Comparison of ENCODE assay signal across 24 cellular contexts in genomic region chr2:121805767-121806145, GRCh38. TPM values are rescaled to one million over a fixed set of nuclear protein-coding genes. Genes with fewer than 3 reads are reported as not detected.
A peak's percentile ranks its signal among the peaks of the same experiment; 100 is the strongest.
DNase-seq lines count a peak whose midpoint lies in the region; ATAC-seq, FAIRE-seq and TF ChIP-seq lines count a peak whose summit lies in the region.
"Had no signal": no experiment of that assay in that cellular context is flagged by ENCODE, and none has a peak within 500 bp of the region (broad histone marks: within the 10 kb centered on the region; RNA-seq: fewer than 3 reads in every experiment).

No MANE protein-coding gene starts in this region.

- no peak for TF ChIP-seq POLR2A in K562 (conservative IDR thresholded peaks at IDR 0.05)
- TF ChIP-seq POLR2A in GM12891 (IDR thresholded peaks at IDR 0.05; ENCODE audit: low read depth, low read length) = no peak

- FAIRE-seq in K562 (lab: Jason Lieb, UNC) (no peak), GM12891 (lab: Jason Lieb, UNC) (no peak)
- FAIRE-seq: G401.6 had no signal

- TF ChIP-seq CTCF in GM23338 (conservative IDR thresholded peaks at IDR 0.05; ENCODE audit: low read depth in 2 of 2) (no peak), K562 (IDR thresholded peaks at IDR 0.05 in 2 of 3, conservative IDR thresholded peaks at IDR 0.05 in 1 of 3; ENCODE audit: insufficient read depth in 2 of 3, low read depth in 1 of 3, low read length in 3 of 3) (no peak)

- peaks cover 20% of the 10 kb centered on the region for H3K4me1 ChIP-seq in GM23338 (ENCODE audit: insufficient read depth)
- H3K4me1 ChIP-seq in K562 (replicated peaks in 1 of 2; ENCODE audit: control insufficient read depth in 2 of 2, insufficient read depth in 2 of 2, low read length in 2 of 2) = no peaks in the 10 kb centered on the region

- H3K79me2 ChIP-seq in GM23338 (replicated peaks; ENCODE audit: insufficient read depth) (no peaks in the 10 kb centered on the region), K562 (ENCODE audit: control insufficient read depth, insufficient read depth, low read length) (no peaks in the 10 kb centered on the region)

- no TSS peak for BruUV-seq in K562 (replicated peaks; lab: Mats Ljungman, UMichigan)

- H3K4me3 ChIP-seq in GM23338 (no peak overlapping the region), K562 (no peak overlapping the region)
- H3K4me3 ChIP-seq: MG63 had no signal

- H3K27ac ChIP-seq in GM23338 (ENCODE audit: low read depth) = peak overlapping the region; percentile 11; the same call in 1 of the 2 replicates
- H3K27ac ChIP-seq in K562 (ENCODE audit: extremely low read depth, low read depth, low read length) = no peak overlapping the region
- H3K27ac ChIP-seq: 22Rv1, RWPE1 had no signal

- TF ChIP-seq EP300 in K562 (IDR thresholded peaks at IDR 0.05; ENCODE audit: low read length) = no peak

- no peaks in the 10 kb centered on the region for H3F3A ChIP-seq in GM23338 (replicated peaks; ENCODE audit: low read depth)

- H3K36me3 ChIP-seq in GM23338 (ENCODE audit: insufficient read depth) (no peaks in the 10 kb centered on the region), K562 (ENCODE audit: control insufficient read depth, insufficient read depth, low read length) (no peaks in the 10 kb centered on the region)
- H3K36me3 ChIP-seq: MG63 had no signal

- H3K4me3 Mint-ChIP-seq in GM23338 = no peak overlapping the region; the same call in 2 of the 3 replicates
- H3K4me3 Mint-ChIP-seq: CD8-positive, alpha-beta T cell had no signal

- no peaks in the 10 kb centered on the region for H3K9me3 ChIP-seq in K562 (replicated peaks; ENCODE audit: control insufficient read depth, insufficient read depth, low read depth, low read length)

- no peak overlapping the region for H3K9ac ChIP-seq in K562 (ENCODE audit: insufficient read depth in 1 of 2, low read depth in 2 of 2, low read length in 2 of 2)
- H3K9ac ChIP-seq: SK-N-SH had no signal

- no peak overlapping the region; the same call in 1 of the 2 replicates for H3K27ac Mint-ChIP-seq in GM23338
- H3K27ac Mint-ChIP-seq: CD8-positive, alpha-beta T cell had no signal

- in situ Hi-C loops in K562 (cut with MboI) = no loop called here

- H3K9me2 ChIP-seq in GM23338 (ENCODE audit: insufficient read depth) = no peaks in the 10 kb centered on the region
- H3K9me2 ChIP-seq: SK-N-SH had no signal

- 0% methylated on average over 7 of the region's 7 CpGs for WGBS in K562 (ENCODE audit: insufficient coverage, low coverage, missing lambda C conversion rate)

- no peaks in the 10 kb centered on the region for H3K9me1 ChIP-seq in K562 (ENCODE audit: control insufficient read depth, insufficient read depth, low read length)

- ATAC-seq in GM23338 = no peak
- ATAC-seq in K562 = no peak
- ATAC-seq: CD8-positive, alpha-beta T cell had no signal

- H3K4me1 Mint-ChIP-seq in GM23338 = peaks cover 30% of the 10 kb centered on the region

- no peaks in the 10 kb centered on the region; the same call in 2 of the 3 replicates for H3K9me3 Mint-ChIP-seq in GM23338

- TF ChIP-seq RAD21 in K562 (CRISPR knock-in tag; conservative IDR thresholded peaks at IDR 0.05 in 1 of 2, IDR thresholded peaks at IDR 0.05 in 1 of 2) = no peak

- H4K20me1 ChIP-seq in GM23338 (replicated peaks; ENCODE audit: insufficient read depth) = no peaks in the 10 kb centered on the region
- H4K20me1 ChIP-seq in K562 (replicated peaks; ENCODE audit: control insufficient read depth, insufficient read depth, low read length) = peaks cover 2% of the 10 kb centered on the region; the same call in 1 of the 2 replicates

- peaks cover 5% of the 10 kb centered on the region; the same call in 1 of the 3 replicates for H3K36me3 Mint-ChIP-seq in GM23338 (ENCODE audit: low read depth)
- H3K36me3 Mint-ChIP-seq: CD8-positive, alpha-beta T cell had no signal

- H3K4me2 ChIP-seq in GM23338 (no peak overlapping the region), K562 (ENCODE audit: insufficient read depth, low read length) (no peak overlapping the region)
- H3K4me2 ChIP-seq: SK-N-SH had no signal

- peaks cover 6% of the 10 kb centered on the region for H3K27me3 Mint-ChIP-seq in GM23338 (ENCODE audit: insufficient read depth, low read depth, poor library complexity)

- peak; percentile 56 for DNase-seq in NCI-H510A treated with DMSO at 0.1 percent for 48 hours (lab: John Stamatoyannopoulos, UW)
- DNase-seq in NCI-H510A (lab: John Stamatoyannopoulos, UW) = no peak
- no peak for DNase-seq in GM23338 (ENCODE audit: low spot score)
- peak; percentile 5 for DNase-seq in NCI-H69 (lab: John Stamatoyannopoulos, UW)
- DNase-seq in K562 (ENCODE audit: extremely low read depth in 1 of 4, low spot score in 3 of 4) = no peak
- DNase-seq in GM12891 (ENCODE audit: insufficient read length, low spot score) = no peak
- no peak for DNase-seq in islet precursor cell
- no peak for DNase-seq in AG20443 (ENCODE audit: low spot score)
- DNase-seq: ACHN; C1 segment of cervical spinal cord; CD8-positive, alpha-beta T cell; DMS153; MG63; NCI-H1048; NCI-H1417 treated with DMSO at 0.1 percent for 48 hours; NCI-H187; NCI-H2107; NCI-H446 treated with DMSO at 0.1 percent for 48 hours; NCI-H748 treated with DMSO at 0.1 percent for 48 hours; SHP77 treated with DMSO at 0.1 percent for 48 hours; SK-N-SH had no signal

- no peak overlapping the region for H2AFZ ChIP-seq in GM23338
- H2AFZ ChIP-seq in K562 (ENCODE audit: low read depth, low read length) = no peak overlapping the region; the same call in 1 of the 2 replicates

- POLR2A ChIA-PET in K562 (lab: Yijun Ruan, JAX) = interaction anchor here (0.9 kb wide), 1 partner anchor 507 kb away, joined by 3 read pairs; no protein-coding TSS in a partner anchor

- CTCF ChIA-PET in K562 (lab: Yijun Ruan, JAX; ENCODE audit: low intra/inter-chr PET ratio) = no interaction called here

- intact Hi-C loops in K562 (cut with micrococcal nuclease) = no loop called here

- H3K27me3 ChIP-seq in GM23338 (ENCODE audit: insufficient read depth) (no peaks in the 10 kb centered on the region), K562 (ENCODE audit: control insufficient read depth in 2 of 2, insufficient read depth in 2 of 2, low read length in 2 of 2) (peaks cover 15 to 31% of the 10 kb centered on the region in 2 experiments; a peak in 4 of 5 replicates)
- H3K27me3 ChIP-seq: MG63 had no signal

TF ChIP-seq in GM23338, 12 proteins besides CTCF, POLR2A, EP300 and RAD21 (continues in another document):
- TF ChIP-seq EZH2 (IDR thresholded peaks at IDR 0.05; ENCODE audit: low read depth, unreplicated experiment) = no peak
- no peak for TF ChIP-seq ETS1 (IDR thresholded peaks at IDR 0.05)

TF ChIP-seq in K562, 482 proteins besides CTCF, POLR2A, EP300 and RAD21:
- peak; percentile 75 for TF ChIP-seq PKNOX1 (IDR thresholded peaks at IDR 0.05)
- TF ChIP-seq ETV6 (IDR thresholded peaks at IDR 0.05; ENCODE audit: borderline replicate concordance in 1 of 2, low read depth in 2 of 2, low read length in 1 of 2) = no peak
- TF ChIP-seq ETV6 (CRISPR knock-in tag; IDR thresholded peaks at IDR 0.05; ENCODE audit: borderline replicate concordance) = no peak

TF ChIP-seq in GM12891, 5 proteins besides CTCF, POLR2A, EP300 and RAD21:
- TF ChIP-seq SPI1 (IDR thresholded peaks at IDR 0.05; ENCODE audit: low read depth, low read length) = no peak

RNA-seq across cellular contexts. Expression of gene TSN, which starts 50.3 kb away (rescaled TPM):
- 94.2 and 94.8 TPM in 2 replicates for total RNA-seq in GM23338 (2014; rRNA removed; shearing (Covaris generic))
- 49.6 and 62.5 TPM in 2 replicates for polyA plus RNA-seq in GM23338 (2016; fragmentation: Nextera tagmentation; extraction: Ambion mirVana)
- 34.6 and 59.5 TPM in 2 replicates for total RNA-seq in K562 (2011; cell fraction: chromatin; rRNA removed; ENCODE audit: low replicate concordance)
- total RNA-seq in K562 (2011; cell fraction: nucleolus; rRNA removed) = 27.5 and 32.0 TPM in 2 replicates
- total RNA-seq in K562 (2011; cell fraction: nucleoplasm; rRNA removed) = 53.5 and 77.3 TPM in 2 replicates
- total RNA-seq in K562 (2014; rRNA removed) = 61.1 and 63.2 TPM in 2 replicates
- total RNA-seq in K562 (2014; rRNA removed; fragmentation: Illumina TruSeq; extraction: Trizol) = 101 and 110 TPM in 2 replicates
- 82.8 and 87.0 TPM in 2 replicates for total RNA-seq in K562 (2015; rRNA removed; fragmentation: Illumina TruSeq; extraction: Trizol)
- 87.8 and 95.2 TPM in 2 replicates for total RNA-seq in K562 (2021)
- polyA plus RNA-seq in K562 (2011; rRNA removed) = 83.7 and 128 TPM in 2 replicates
- polyA plus RNA-seq in K562 (2011; cell fraction: cytosol; rRNA removed) = 34.8 and 62.7 TPM in 2 replicates
- polyA plus RNA-seq in K562 (2011; cell fraction: nucleus; rRNA removed) = 22.7 and 26.1 TPM in 2 replicates
- 56.1 and 70.2 TPM in 2 replicates for polyA plus RNA-seq in K562 (2012)
- 74.5 and 79.4 TPM in 2 replicates for polyA plus RNA-seq in K562 (2014; fragmentation: Illumina TruSeq; extraction: Trizol)
- polyA plus RNA-seq in K562 (2014; fragmentation: Nextera tagmentation; extraction: Ambion mirVana) = 100 to 1,000 TPM; 142 to 152 TPM
- polyA plus RNA-seq in K562 (2014; rRNA removed) = 75.3 and 80.2 TPM in 2 replicates
- polyA minus RNA-seq in K562 (2011; rRNA and poly(A)+ RNA removed) = 63.4 and 80.3 TPM in 2 replicates
- 63.1 and 65.4 TPM in 2 replicates for polyA minus RNA-seq in K562 (2011; cell fraction: cytosol; rRNA and poly(A)+ RNA removed)
- 26.1 and 35.9 TPM in 2 replicates for polyA minus RNA-seq in K562 (2011; cell fraction: nucleus; rRNA and poly(A)+ RNA removed)
- polyA plus RNA-seq in GM12891 (2012; ENCODE audit: low read depth, missing spikeins) = 27.5 TPM

Comparison
In these comparisons a context has a peak if more than half of its experiments do, and no peak if none do; other contexts are left out.
1. DNase-seq: peak in NCI-H510A treated with DMSO at 0.1 percent for 48 hours (single experiment) and NCI-H69 (single experiment); none in NCI-H510A (single experiment), GM23338 (single experiment), K562 (0 of 4), GM12891 (single experiment), islet precursor cell (single experiment) and AG20443 (single experiment).